In genomic region chr15:79964232-79964820, GRCh38 we compare ENCODE assay signal across 22 cellular contexts. TPM values are rescaled to one million over a fixed set of nuclear protein-coding genes. Genes with fewer than 3 reads are reported as not detected.
DNase-seq lines count a peak whose midpoint lies in the region; ATAC-seq and TF ChIP-seq lines count a peak whose summit lies in the region.
"Had no signal": no experiment of that assay in that cellular context is flagged by ENCODE, and none has a peak within 500 bp of the region (broad histone marks: within the 10 kb centered on the region; RNA-seq: fewer than 3 reads in every experiment).

No MANE protein-coding gene starts in this region.

- DNase-seq in activated CD4-positive, alpha-beta memory T cell treated with anti-CD3 and anti-CD28 coated beads for 36 hours: no peak
- DNase-seq in activated CD4-positive, alpha-beta memory T cell treated with anti-CD3 and anti-CD28 coated beads, Interleukin-2, amount 10 ng/mL, durations not matched to agents 7 days and 5 days: no peak
- no peak for DNase-seq in CD4-positive, alpha-beta T cell
- DNase-seq in T-helper 17 cell (no peak), memory B cell (ENCODE audit: low spot score in 2 of 2) (no peak), foreskin keratinocyte (no peak), D341Med (ENCODE audit: low spot score) (no peak), DMS79 treated with DMSO at 0.1 percent for 48 hours (lab: John Stamatoyannopoulos, UW) (no peak)
- DNase-seq: activated CD4-positive, CD25-positive, alpha-beta regulatory T cell treated with anti-CD3 and anti-CD28 coated beads, Interleukin-2, amount 50 U/mL, for 72 hours; cerebellar nuclear complex; HCEC 1CT; heart left ventricle; KBM-7; mammary epithelial cell; NCI-H146; NCI-H2171; NCI-H524 treated with DMSO at 0.1 percent for 48 hours had no signal

- ATAC-seq in CD4-positive, alpha-beta T cell (ENCODE audit: poor library complexity): no peak
- ATAC-seq in T-helper 17 cell (no peak), memory B cell (ENCODE audit: low read depth) (no peak), foreskin keratinocyte (no peak)
- ATAC-seq: heart left ventricle had no signal

- no peaks in the 10 kb centered on the region for H3K27me3 Mint-ChIP-seq in activated CD4-positive, alpha-beta memory T cell treated with anti-CD3 and anti-CD28 coated beads for 36 hours
- H3K27me3 Mint-ChIP-seq in activated CD4-positive, alpha-beta memory T cell treated with anti-CD3 and anti-CD28 coated beads, Interleukin-2, amount 10 ng/mL, durations not matched to agents 7 days and 5 days: no peaks in the 10 kb centered on the region
- H3K27me3 Mint-ChIP-seq in CD4-positive, alpha-beta T cell: no peaks in the 10 kb centered on the region
- H3K27me3 Mint-ChIP-seq in T-helper 17 cell (no peaks in the 10 kb centered on the region), memory B cell (no peaks in the 10 kb centered on the region)

- H3K4me1 Mint-ChIP-seq in activated CD4-positive, alpha-beta memory T cell treated with anti-CD3 and anti-CD28 coated beads for 36 hours (ENCODE audit: low read depth): peaks cover 60% of the 10 kb centered on the region
- peaks cover 49% of the 10 kb centered on the region for H3K4me1 Mint-ChIP-seq in activated CD4-positive, alpha-beta memory T cell treated with anti-CD3 and anti-CD28 coated beads, Interleukin-2, amount 10 ng/mL, durations not matched to agents 7 days and 5 days
- peaks cover 49% of the 10 kb centered on the region for H3K4me1 Mint-ChIP-seq in CD4-positive, alpha-beta T cell (ENCODE audit: low read depth)
- peaks cover 35% of the 10 kb centered on the region for H3K4me1 Mint-ChIP-seq in T-helper 17 cell
- H3K4me1 Mint-ChIP-seq in memory B cell: peaks cover 43% of the 10 kb centered on the region

- H3K27me3 ChIP-seq in CD4-positive, alpha-beta T cell (ENCODE audit: control insufficient read depth, insufficient read depth, low read length): no peaks in the 10 kb centered on the region
- no peaks in the 10 kb centered on the region for H3K27me3 ChIP-seq in foreskin keratinocyte
- H3K27me3 ChIP-seq: BLaER1, heart left ventricle had no signal

- POLR2A ChIA-PET in activated CD4-positive, alpha-beta memory T cell treated with anti-CD3 and anti-CD28 coated beads for 36 hours (lab: Charles Lee): interaction anchor here (7.5 kb wide), 1 partner anchor 68 kb away, joined by 126 read pairs; the partner anchor contains the start of gene MTHFS
- POLR2A ChIA-PET in activated CD4-positive, alpha-beta memory T cell treated with anti-CD3 and anti-CD28 coated beads, Interleukin-2, amount 10 ng/mL, durations not matched to agents 7 days and 5 days (lab: Charles Lee): interaction anchor here (1.7 kb wide), 1 partner anchor 42 kb away, joined by 6 read pairs; no protein-coding TSS in a partner anchor
- POLR2A ChIA-PET in CD4-positive, alpha-beta T cell (lab: Charles Lee): interaction anchor here (1.3 kb wide), 1 partner anchor 68 kb away, joined by 4 read pairs; no protein-coding TSS in a partner anchor

- CTCF ChIA-PET in activated CD4-positive, alpha-beta memory T cell treated with anti-CD3 and anti-CD28 coated beads for 36 hours (lab: Charles Lee): interaction anchor here (0.9 to 1.9 kb wide), 2 partner anchors 21 to 30 kb away, joined by 3 to 4 read pairs; no protein-coding TSS in a partner anchor
- CTCF ChIA-PET in activated CD4-positive, alpha-beta memory T cell treated with anti-CD3 and anti-CD28 coated beads, Interleukin-2, amount 10 ng/mL, durations not matched to agents 7 days and 5 days (lab: Charles Lee): no interaction called here
- CTCF ChIA-PET in CD4-positive, alpha-beta T cell (lab: Charles Lee): no interaction called here

- H3K4me1 ChIP-seq in foreskin keratinocyte: no peaks in the 10 kb centered on the region
- H3K4me1 ChIP-seq: BLaER1 had no signal

- H3K4me3 Mint-ChIP-seq in activated CD4-positive, alpha-beta memory T cell treated with anti-CD3 and anti-CD28 coated beads for 36 hours: peak overlapping the region; percentile 69
- H3K4me3 Mint-ChIP-seq in activated CD4-positive, alpha-beta memory T cell treated with anti-CD3 and anti-CD28 coated beads, Interleukin-2, amount 10 ng/mL, durations not matched to agents 7 days and 5 days: no peak overlapping the region
- H3K4me3 Mint-ChIP-seq in CD4-positive, alpha-beta T cell: no peak overlapping the region
- H3K4me3 Mint-ChIP-seq in T-helper 17 cell (no peak overlapping the region), memory B cell (peak overlapping the region; percentile 22)
- H3K4me3 Mint-ChIP-seq: type B pancreatic cell had no signal

- intact Hi-C loops in activated CD4-positive, alpha-beta memory T cell treated with anti-CD3 and anti-CD28 coated beads for 36 hours (cut with micrococcal nuclease): no loop called here
- intact Hi-C loops in CD4-positive, alpha-beta T cell (cut with DNase I, micrococcal nuclease): no loop called here

- peak overlapping the region; percentile 99 for H3K27ac Mint-ChIP-seq in activated CD4-positive, alpha-beta memory T cell treated with anti-CD3 and anti-CD28 coated beads for 36 hours
- H3K27ac Mint-ChIP-seq in activated CD4-positive, alpha-beta memory T cell treated with anti-CD3 and anti-CD28 coated beads, Interleukin-2, amount 10 ng/mL, durations not matched to agents 7 days and 5 days: no peak overlapping the region
- peak overlapping the region; percentile 6 for H3K27ac Mint-ChIP-seq in CD4-positive, alpha-beta T cell
- H3K27ac Mint-ChIP-seq in T-helper 17 cell (peak overlapping the region; percentile 1), memory B cell (peak overlapping the region; percentile 94)
- H3K27ac Mint-ChIP-seq: type B pancreatic cell had no signal

- H3K36me3 Mint-ChIP-seq in activated CD4-positive, alpha-beta memory T cell treated with anti-CD3 and anti-CD28 coated beads for 36 hours: peaks cover 54% of the 10 kb centered on the region
- peaks cover 9% of the 10 kb centered on the region for H3K36me3 Mint-ChIP-seq in activated CD4-positive, alpha-beta memory T cell treated with anti-CD3 and anti-CD28 coated beads, Interleukin-2, amount 10 ng/mL, durations not matched to agents 7 days and 5 days (ENCODE audit: low read depth)
- H3K36me3 Mint-ChIP-seq in CD4-positive, alpha-beta T cell (ENCODE audit: low read depth): peaks cover 4% of the 10 kb centered on the region
- H3K36me3 Mint-ChIP-seq in T-helper 17 cell (ENCODE audit: low read depth): peaks cover 6% of the 10 kb centered on the region
- H3K36me3 Mint-ChIP-seq in memory B cell: peaks cover 15% of the 10 kb centered on the region
- H3K36me3 Mint-ChIP-seq: type B pancreatic cell had no signal

- H3K9me3 ChIP-seq in CD4-positive, alpha-beta T cell (ENCODE audit: control insufficient read depth, low read length): no peaks in the 10 kb centered on the region
- H3K9me3 ChIP-seq in T-helper 17 cell (ENCODE audit: control insufficient read depth, low read length, poor library complexity, severe bottlenecking): no peaks in the 10 kb centered on the region
- H3K9me3 ChIP-seq: BLaER1, heart left ventricle had no signal

- no peak for TF ChIP-seq CTCF in CD4-positive, alpha-beta T cell (IDR thresholded peaks at IDR 0.05)
- no peak for TF ChIP-seq CTCF in foreskin keratinocyte (conservative IDR thresholded peaks at IDR 0.05)

- H3K9me3 Mint-ChIP-seq in activated CD4-positive, alpha-beta memory T cell treated with anti-CD3 and anti-CD28 coated beads for 36 hours: no peaks in the 10 kb centered on the region
- peaks cover 2% of the 10 kb centered on the region for H3K9me3 Mint-ChIP-seq in activated CD4-positive, alpha-beta memory T cell treated with anti-CD3 and anti-CD28 coated beads, Interleukin-2, amount 10 ng/mL, durations not matched to agents 7 days and 5 days
- H3K9me3 Mint-ChIP-seq in CD4-positive, alpha-beta T cell: no peaks in the 10 kb centered on the region
- H3K9me3 Mint-ChIP-seq in memory B cell: peaks cover 5% of the 10 kb centered on the region
- H3K9me3 Mint-ChIP-seq: type B pancreatic cell had no signal

- no peak overlapping the region for H3K27ac ChIP-seq in CD4-positive, alpha-beta T cell (ENCODE audit: low read depth, low read length)
- H3K27ac ChIP-seq in foreskin keratinocyte: no peak overlapping the region
- H3K27ac ChIP-seq: BLaER1, heart left ventricle, SK-N-MC had no signal

RNA-seq across cellular contexts. Expression of gene BCL2A1, which starts 6.7 kb away (rescaled TPM):
- total RNA-seq in activated CD4-positive, alpha-beta memory T cell treated with anti-CD3 and anti-CD28 coated beads for 36 hours: 100 to 1,000 TPM; 110 to 111 TPM
- total RNA-seq in activated CD4-positive, alpha-beta memory T cell treated with anti-CD3 and anti-CD28 coated beads, Interleukin-2, amount 10 ng/mL, durations not matched to agents 7 days and 5 days: 10 to 100 TPM; 12.3 to 14.1 TPM
- 10 to 100 TPM; 18.7 to 20.0 TPM for total RNA-seq in CD4-positive, alpha-beta T cell
- total RNA-seq in T-helper 17 cell (10 to 100 TPM; 23.3 to 27.0 TPM), foreskin keratinocyte (not detected in 2 replicates)
- polyA plus RNA-seq in foreskin keratinocyte: not detected in 2 replicates
- total RNA-seq: osteoblast, renal cortical epithelial cell had no signal

Comparison
In these comparisons a context has a peak if more than half of its experiments do, and no peak if none do; other contexts are left out.
1. H3K4me3 Mint-ChIP-seq: peak in activated CD4-positive, alpha-beta memory T cell treated with anti-CD3 and anti-CD28 coated beads for 36 hours (single experiment) and memory B cell (single experiment); none in activated CD4-positive, alpha-beta memory T cell treated with anti-CD3 and anti-CD28 coated beads, Interleukin-2, amount 10 ng/mL, durations not matched to agents 7 days and 5 days (single experiment), CD4-positive, alpha-beta T cell (single experiment) and T-helper 17 cell (single experiment).
2. RNA of gene BCL2A1, which starts 6.7 kb away (total RNA-seq): 110 to 111 TPM in activated CD4-positive, alpha-beta memory T cell treated with anti-CD3 and anti-CD28 coated beads for 36 hours, 23.3 to 27.0 TPM in T-helper 17 cell, 18.7 to 20.0 TPM in CD4-positive, alpha-beta T cell and 12.3 to 14.1 TPM in activated CD4-positive, alpha-beta memory T cell treated with anti-CD3 and anti-CD28 coated beads, Interleukin-2, amount 10 ng/mL, durations not matched to agents 7 days and 5 days; not detected in foreskin keratinocyte; every median in the first group is over 10 times any median in the second.